In genomic region chr3:172333042-172333377, GRCh38 we compare ENCODE assay signal across 2 cellular contexts.
"Had no signal": no experiment of that assay in that cellular context is flagged by ENCODE, and none has a peak within 500 bp of the region (broad histone marks: within the 10 kb centered on the region; RNA-seq: fewer than 3 reads in every experiment).

No MANE protein-coding gene starts in this region.

- H3K27me3 ChIP-seq: gastroesophageal sphincter had no signal

- H3K4me3 ChIP-seq: coronary artery, gastroesophageal sphincter had no signal

- H3K9me3 ChIP-seq: gastroesophageal sphincter had no signal
